Comparison of ENCODE assay signal across 16 cellular contexts in genomic region chr13:104597554-104598240, GRCh38.
"Had no signal": no experiment of that assay in that cellular context is flagged by ENCODE, and none has a peak within 500 bp of the region (broad histone marks: within the 10 kb centered on the region; RNA-seq: fewer than 3 reads in every experiment).

No MANE protein-coding gene starts in this region.

- ATAC-seq: activated CD8-positive, alpha-beta memory T cell treated with anti-CD3 and anti-CD28 coated beads, Interleukin-2, amount 10 ng/mL, durations not matched to agents 7 days and 5 days; esophagus mucosa; natural killer cell; stimulated activated naive B cell treated with anti-CD40 and anti-IgM and Interleukin-4, amounts not matched to agents 10 μg/mL and 1 μg/mL and 100 μg/mL, for 72 hours had no signal

- H3K27ac Mint-ChIP-seq: activated CD8-positive, alpha-beta memory T cell treated with anti-CD3 and anti-CD28 coated beads, Interleukin-2, amount 10 ng/mL, durations not matched to agents 7 days and 5 days; activated naive CD4-positive, alpha-beta T cell treated with anti-CD3 and anti-CD28 coated beads for 36 hours; activated T-helper 2 cell treated with anti-CD3 and anti-CD28 coated beads, Interferon-gamma antibody, Interleukin-2, Interleukin-4, amounts not matched to agents 10 μg/mL and 5 μg/mL and 100 μg/mL, durations not matched to agents 14 hours and 24 hours and 36 hours; natural killer cell; progenitor cell of endocrine pancreas; stimulated activated naive B cell treated with anti-CD40 and anti-IgM and Interleukin-4, amounts not matched to agents 10 μg/mL and 1 μg/mL and 100 μg/mL, for 72 hours had no signal

- H3K9me3 Mint-ChIP-seq: activated naive CD4-positive, alpha-beta T cell treated with anti-CD3 and anti-CD28 coated beads for 36 hours; activated T-helper 2 cell treated with anti-CD3 and anti-CD28 coated beads, Interferon-gamma antibody, Interleukin-2, Interleukin-4, amounts not matched to agents 10 μg/mL and 5 μg/mL and 100 μg/mL, durations not matched to agents 14 hours and 24 hours and 36 hours had no signal

- H3K9me3 ChIP-seq: left ventricle myocardium inferior, right atrium auricular region, tibial artery had no signal

- H3K4me1 ChIP-seq: left ventricle myocardium inferior, right atrium auricular region, tibial artery had no signal

- DNase-seq: activated CD4-positive, alpha-beta T cell treated with anti-CD3 and anti-CD28 coated beads, Interleukin-2, amount 50 U/mL, for 48 hours; activated CD8-positive, alpha-beta memory T cell treated with anti-CD3 and anti-CD28 coated beads, Interleukin-2, amount 10 ng/mL, durations not matched to agents 7 days and 5 days; activated naive CD4-positive, alpha-beta T cell treated with anti-CD3 and anti-CD28 coated beads for 36 hours; activated T-cell treated with anti-CD3 and anti-CD28 coated beads, Interleukin-2, amount 50 U/mL, for 1 hour; left ventricle myocardium inferior; natural killer cell; stimulated activated CD4-positive, alpha-beta T cell treated with anti-CD3 and anti-CD28 coated beads, Interleukin-15, amount 100 ng/mL, for 24 hours; stimulated activated CD4-positive, alpha-beta T cell treated with anti-CD3 and anti-CD28 coated beads, Interleukin-4, amount 100 ng/mL, for 1 hour; stimulated activated naive B cell treated with anti-CD40 and anti-IgM and Interleukin-4, amounts not matched to agents 10 μg/mL and 1 μg/mL and 100 μg/mL, for 72 hours; tibial artery had no signal

- H3K4me3 ChIP-seq: left ventricle myocardium inferior, right atrium auricular region, tibial artery had no signal

- H3K36me3 Mint-ChIP-seq: activated CD8-positive, alpha-beta memory T cell treated with anti-CD3 and anti-CD28 coated beads, Interleukin-2, amount 10 ng/mL, durations not matched to agents 7 days and 5 days; natural killer cell; stimulated activated naive B cell treated with anti-CD40 and anti-IgM and Interleukin-4, amounts not matched to agents 10 μg/mL and 1 μg/mL and 100 μg/mL, for 72 hours had no signal

- H3K27me3 ChIP-seq: right atrium auricular region, tibial artery had no signal

- H3K27ac ChIP-seq: left ventricle myocardium inferior, right atrium auricular region, tibial artery, VCaP had no signal

- FAIRE-seq: keratinocyte had no signal

- H3K36me3 ChIP-seq: left ventricle myocardium inferior, right atrium auricular region, tibial artery had no signal
